In the genomic region with DNA sequence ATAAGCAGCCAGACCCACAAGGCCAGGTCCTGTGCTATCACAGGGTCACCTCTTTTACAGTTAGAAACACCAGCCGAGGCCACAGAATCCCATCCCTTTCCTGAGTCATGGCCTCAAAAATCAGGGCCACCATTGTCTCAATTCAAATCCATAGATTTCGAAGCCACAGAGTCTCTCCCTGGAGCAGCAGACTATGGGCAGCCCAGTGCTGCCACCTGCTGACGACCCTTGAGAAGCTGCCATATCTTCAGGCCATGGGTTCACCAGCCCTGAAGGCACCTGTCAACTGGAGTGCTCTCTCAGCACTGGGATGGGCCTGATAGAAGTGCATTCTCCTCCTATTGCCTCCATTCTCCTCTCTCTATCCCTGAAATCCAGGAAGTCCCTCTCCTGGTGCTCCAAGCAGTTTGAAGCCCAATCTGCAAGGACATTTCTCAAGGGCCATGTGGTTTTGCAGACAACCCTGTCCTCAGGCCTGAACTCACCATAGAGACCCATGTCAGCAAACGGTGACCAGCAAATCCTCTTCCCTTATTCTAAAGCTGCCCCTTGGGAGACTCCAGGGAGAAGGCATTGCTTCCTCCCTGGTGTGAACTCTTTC, we compare ENCODE assay signal across 8 cellular contexts.
DNase-seq lines count a peak whose midpoint lies in the region; ATAC-seq lines count a peak whose summit lies in the region.

No MANE protein-coding gene starts in this region.

- ATAC-seq in activated CD4-positive, CD25-positive, alpha-beta regulatory T cell treated with anti-CD3 and anti-CD28 coated beads, Interleukin-2, amount 50 U/mL, for 24 hours, result peak; percentile 44 to 67
- no peak for ATAC-seq in HG03045 (IDR thresholded peaks at IDR 0.05; ENCODE audit: unreplicated experiment)

- DNase-seq in NK-92 treated with Interleukin-12 subunit alpha and Interleukin-12 subunit beta, amount 100 ng/mL, for 24 hours (lab: John Stamatoyannopoulos, UW), result peak; percentile 41
- no peak for DNase-seq in NK-92 (lab: John Stamatoyannopoulos, UW; ENCODE audit: unreplicated experiment)
- DNase-seq in NCI-H2107 treated with DMSO at 0.1 percent for 48 hours (lab: John Stamatoyannopoulos, UW; ENCODE audit: unreplicated experiment), result peak; percentile 45
- peak; percentile 48 for DNase-seq in central memory CD4-positive, alpha-beta T cell
- peak; percentile 45 for DNase-seq in kidney glomerular epithelial cell (lab: John Stamatoyannopoulos, UW)
- peak; percentile 69 for DNase-seq in stimulated activated CD4-positive, alpha-beta T cell treated with anti-CD3 and anti-CD28 coated beads, Interleukin-4, amount 100 ng/mL, for 1 hour
